ENCODE assay signal across 1 cellular context in the genomic region with DNA sequence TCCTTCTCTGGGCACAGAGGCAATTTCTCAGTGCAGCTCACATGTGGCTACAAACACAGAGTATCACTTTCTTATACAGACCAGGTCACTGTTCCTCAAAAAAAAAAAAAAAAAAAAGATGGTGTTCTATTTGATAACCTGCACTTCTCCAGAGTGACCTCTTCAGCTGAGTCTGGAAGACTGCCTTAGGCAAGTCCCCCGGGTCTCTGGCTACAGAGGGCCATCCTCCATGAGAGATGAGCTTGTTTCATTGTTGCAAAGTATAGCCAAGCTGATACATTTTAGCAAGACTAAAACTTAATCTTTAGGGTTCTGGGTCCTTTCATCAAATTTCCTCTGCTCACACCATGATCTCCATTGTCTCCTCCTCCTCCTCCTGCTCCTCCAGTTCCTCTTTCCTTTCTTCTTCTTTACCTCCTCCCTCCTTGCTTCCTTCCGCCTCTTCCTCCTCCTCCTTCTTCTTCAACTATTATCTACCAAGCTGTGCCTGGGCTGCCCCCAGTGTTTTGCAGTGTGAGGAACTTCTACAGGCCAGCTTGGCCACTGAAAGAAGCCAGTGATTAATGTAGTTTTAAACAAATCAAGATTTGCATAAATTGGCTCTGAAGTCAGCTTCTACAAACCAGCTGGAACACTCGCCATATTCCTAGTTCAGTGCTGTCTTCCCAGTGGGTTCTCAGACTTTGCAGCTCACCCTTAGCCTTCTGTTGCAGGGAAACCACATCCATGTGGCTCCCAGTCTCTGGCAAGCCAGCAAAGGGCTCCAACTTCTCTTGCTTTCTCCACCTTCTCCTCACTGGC.
TF ChIP-seq lines count a peak whose summit lies in the region.

No MANE protein-coding gene starts in this region.

TF ChIP-seq in K562, 482 proteins besides CTCF, POLR2A, EP300 and RAD21 (continued from another document and continues in another):
- no peak for TF ChIP-seq MTA3 (IDR thresholded peaks at IDR 0.05; ENCODE audit: borderline replicate concordance)
- TF ChIP-seq KLF1 (tag; IDR thresholded peaks at IDR 0.05): no peak
- TF ChIP-seq, protein P1, sequence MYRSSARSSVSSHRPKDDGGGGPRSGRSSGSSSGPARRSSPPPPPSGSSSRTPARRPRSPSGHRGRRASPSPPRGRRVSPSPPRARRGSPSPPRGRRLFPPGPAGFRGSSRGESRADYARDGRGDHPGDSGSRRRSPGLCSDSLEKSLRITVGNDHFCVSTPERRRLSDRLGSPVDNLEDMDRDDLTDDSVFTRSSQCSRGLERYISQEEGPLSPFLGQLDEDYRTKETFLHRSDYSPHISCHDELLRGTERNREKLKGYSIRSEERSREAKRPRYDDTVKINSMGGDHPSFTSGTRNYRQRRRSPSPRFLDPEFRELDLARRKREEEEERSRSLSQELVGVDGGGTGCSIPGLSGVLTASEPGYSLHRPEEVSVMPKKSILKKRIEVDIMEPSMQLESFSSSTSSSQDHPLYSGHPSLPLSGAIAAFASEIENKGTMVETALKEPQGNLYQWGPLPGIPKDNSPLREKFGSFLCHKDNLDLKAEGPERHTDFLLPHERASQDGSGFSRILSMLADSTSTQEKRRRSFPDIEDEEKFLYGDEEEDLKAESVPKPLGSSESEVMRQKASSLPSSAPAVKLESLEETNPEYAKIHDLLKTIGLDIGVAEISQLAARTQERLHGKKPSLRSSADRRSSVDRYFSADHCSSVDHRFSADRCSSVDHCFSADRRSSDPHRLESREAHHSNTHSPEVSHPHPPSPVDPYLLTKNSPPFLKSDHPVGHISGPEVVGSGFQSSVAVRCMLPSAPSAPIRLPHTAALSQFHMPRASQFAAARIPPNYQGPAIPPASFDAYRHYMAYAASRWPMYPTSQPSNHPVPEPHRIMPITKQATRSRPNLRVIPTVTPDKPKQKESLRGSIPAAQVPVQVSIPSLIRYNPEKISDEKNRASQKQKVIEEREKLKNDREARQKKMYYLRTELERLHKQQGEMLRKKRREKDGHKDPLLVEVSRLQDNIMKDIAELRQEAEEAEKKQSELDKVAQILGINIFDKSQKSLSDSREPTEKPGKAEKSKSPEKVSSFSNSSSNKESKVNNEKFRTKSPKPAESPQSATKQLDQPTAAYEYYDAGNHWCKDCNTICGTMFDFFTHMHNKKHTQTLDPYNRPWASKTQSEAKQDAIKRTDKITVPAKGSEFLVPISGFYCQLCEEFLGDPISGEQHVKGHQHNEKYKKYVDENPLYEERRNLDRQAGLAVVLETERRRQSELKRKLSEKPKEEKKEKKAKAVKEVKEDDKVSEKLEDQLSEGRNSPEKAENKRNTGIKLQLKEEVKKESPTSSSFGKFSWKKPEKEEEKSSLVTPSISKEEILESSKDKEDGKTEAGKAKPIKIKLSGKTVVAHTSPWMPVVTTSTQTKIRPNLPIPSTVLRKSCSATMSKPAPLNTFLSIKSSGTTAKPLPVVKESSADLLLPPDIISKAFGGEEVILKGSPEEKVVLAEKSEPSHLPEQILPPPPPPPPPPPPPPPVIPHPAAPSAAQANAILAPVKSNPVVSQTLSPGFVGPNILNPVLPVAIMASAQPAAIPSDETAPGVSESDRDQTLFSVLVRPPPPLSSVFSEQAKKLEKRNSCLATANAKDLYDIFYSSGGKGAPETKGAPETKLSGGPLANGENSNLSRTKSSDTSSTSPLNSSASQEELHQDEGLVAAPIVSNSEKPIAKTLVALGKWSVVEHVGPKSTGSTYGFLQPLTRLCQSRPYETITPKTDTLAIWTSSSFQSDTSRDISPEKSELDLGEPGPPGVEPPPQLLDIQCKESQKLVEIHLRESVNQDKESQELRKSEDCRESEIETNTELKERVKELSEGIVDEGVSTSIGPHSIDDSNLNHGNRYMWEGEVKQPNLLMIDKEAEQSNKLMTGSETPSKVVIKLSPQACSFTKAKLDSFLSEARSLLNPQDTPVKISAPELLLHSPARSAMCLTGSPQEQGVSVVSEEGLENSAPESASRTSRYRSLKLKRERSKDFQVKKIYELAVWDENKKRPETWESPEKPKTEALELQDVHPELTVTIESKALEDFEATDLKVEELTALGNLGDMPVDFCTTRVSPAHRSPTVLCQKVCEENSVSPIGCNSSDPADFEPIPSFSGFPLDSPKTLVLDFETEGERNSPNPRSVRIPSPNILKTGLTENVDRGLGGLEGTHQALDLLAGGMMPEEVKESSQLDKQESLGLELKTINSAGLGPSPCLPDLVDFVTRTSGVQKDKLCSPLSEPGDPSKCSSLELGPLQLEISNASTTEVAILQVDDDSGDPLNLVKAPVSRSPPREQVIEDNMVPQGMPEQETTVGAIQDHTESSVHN (IDR thresholded peaks at IDR 0.05; ENCODE audit: borderline replicate concordance in 1 of 2, low read depth in 1 of 2): no peak
- TF ChIP-seq HNRNPLL (IDR thresholded peaks at IDR 0.05; ENCODE audit: low read depth, low read length, poor library complexity, severe bottlenecking): no peak
- TF ChIP-seq PTRF (tag; IDR thresholded peaks at IDR 0.05): no peak
- TF ChIP-seq PRPF4 (IDR thresholded peaks at IDR 0.05; ENCODE audit: insufficient read depth, low read depth, low read length, poor library complexity, severe bottlenecking): no peak
- TF ChIP-seq, protein P2, sequence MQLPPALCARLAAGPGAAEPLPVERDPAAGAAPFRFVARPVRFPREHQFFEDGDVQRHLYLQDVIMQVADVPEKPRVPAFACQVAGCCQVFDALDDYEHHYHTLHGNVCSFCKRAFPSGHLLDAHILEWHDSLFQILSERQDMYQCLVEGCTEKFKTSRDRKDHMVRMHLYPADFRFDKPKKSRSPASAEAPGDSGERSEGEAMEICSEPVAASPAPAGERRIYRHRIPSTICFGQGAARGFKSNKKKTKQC (CRISPR knock-in tag; IDR thresholded peaks at IDR 0.05): no peak
- TF ChIP-seq ZNF507 (tag; conservative IDR thresholded peaks at IDR 0.05): no peak
- TF ChIP-seq CHCHD3 (CRISPR knock-in tag; IDR thresholded peaks at IDR 0.05): no peak
- no peak for TF ChIP-seq CREM (IDR thresholded peaks at IDR 0.05; ENCODE audit: low read depth)
- no peak for TF ChIP-seq ARID2 (IDR thresholded peaks at IDR 0.05)
- no peak for TF ChIP-seq ZC3H11A (IDR thresholded peaks at IDR 0.05; ENCODE audit: low read depth, low read length)
- TF ChIP-seq SMAD4 (CRISPR knock-in tag; conservative IDR thresholded peaks at IDR 0.05): peak; percentile 33; the same call in 1 of the 2 replicates
- TF ChIP-seq, protein P3, sequence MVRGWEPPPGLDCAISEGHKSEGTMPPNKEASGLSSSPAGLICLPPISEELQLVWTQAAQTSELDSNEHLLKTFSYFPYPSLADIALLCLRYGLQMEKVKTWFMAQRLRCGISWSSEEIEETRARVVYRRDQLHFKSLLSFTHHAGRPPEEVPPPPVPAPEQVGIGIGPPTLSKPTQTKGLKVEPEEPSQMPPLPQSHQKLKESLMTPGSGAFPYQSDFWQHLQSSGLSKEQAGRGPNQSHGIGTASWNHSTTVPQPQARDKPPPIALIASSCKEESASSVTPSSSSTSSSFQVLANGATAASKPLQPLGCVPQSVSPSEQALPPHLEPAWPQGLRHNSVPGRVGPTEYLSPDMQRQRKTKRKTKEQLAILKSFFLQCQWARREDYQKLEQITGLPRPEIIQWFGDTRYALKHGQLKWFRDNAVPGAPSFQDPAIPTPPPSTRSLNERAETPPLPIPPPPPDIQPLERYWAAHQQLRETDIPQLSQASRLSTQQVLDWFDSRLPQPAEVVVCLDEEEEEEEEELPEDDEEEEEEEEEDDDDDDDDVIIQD (CRISPR knock-in tag; IDR thresholded peaks at IDR 0.05): no peak
- TF ChIP-seq TCFL5 (CRISPR knock-in tag; conservative IDR thresholded peaks at IDR 0.05): no peak
- TF ChIP-seq ZKSCAN8 (CRISPR knock-in tag; IDR thresholded peaks at IDR 0.05): no peak
- no peak for TF ChIP-seq JUNB (CRISPR knock-in tag; conservative IDR thresholded peaks at IDR 0.05)
- no peak for TF ChIP-seq CBX8 (IDR thresholded peaks at IDR 0.05; ENCODE audit: borderline replicate concordance, extremely low read depth, low read depth, low read length, poor library complexity, severe bottlenecking)
- no peak for TF ChIP-seq MXI1 (IDR thresholded peaks at IDR 0.05; ENCODE audit: low read depth, low read length)
- TF ChIP-seq DPF2 (IDR thresholded peaks at IDR 0.05): peak; percentile 45; the same call in 1 of the 2 replicates
- no peak for TF ChIP-seq ZBTB17 (CRISPR knock-in tag; IDR thresholded peaks at IDR 0.05)
- no peak for TF ChIP-seq NFYB (IDR thresholded peaks at IDR 0.05; ENCODE audit: extremely low read depth, insufficient read length)
- TF ChIP-seq, protein P4, sequence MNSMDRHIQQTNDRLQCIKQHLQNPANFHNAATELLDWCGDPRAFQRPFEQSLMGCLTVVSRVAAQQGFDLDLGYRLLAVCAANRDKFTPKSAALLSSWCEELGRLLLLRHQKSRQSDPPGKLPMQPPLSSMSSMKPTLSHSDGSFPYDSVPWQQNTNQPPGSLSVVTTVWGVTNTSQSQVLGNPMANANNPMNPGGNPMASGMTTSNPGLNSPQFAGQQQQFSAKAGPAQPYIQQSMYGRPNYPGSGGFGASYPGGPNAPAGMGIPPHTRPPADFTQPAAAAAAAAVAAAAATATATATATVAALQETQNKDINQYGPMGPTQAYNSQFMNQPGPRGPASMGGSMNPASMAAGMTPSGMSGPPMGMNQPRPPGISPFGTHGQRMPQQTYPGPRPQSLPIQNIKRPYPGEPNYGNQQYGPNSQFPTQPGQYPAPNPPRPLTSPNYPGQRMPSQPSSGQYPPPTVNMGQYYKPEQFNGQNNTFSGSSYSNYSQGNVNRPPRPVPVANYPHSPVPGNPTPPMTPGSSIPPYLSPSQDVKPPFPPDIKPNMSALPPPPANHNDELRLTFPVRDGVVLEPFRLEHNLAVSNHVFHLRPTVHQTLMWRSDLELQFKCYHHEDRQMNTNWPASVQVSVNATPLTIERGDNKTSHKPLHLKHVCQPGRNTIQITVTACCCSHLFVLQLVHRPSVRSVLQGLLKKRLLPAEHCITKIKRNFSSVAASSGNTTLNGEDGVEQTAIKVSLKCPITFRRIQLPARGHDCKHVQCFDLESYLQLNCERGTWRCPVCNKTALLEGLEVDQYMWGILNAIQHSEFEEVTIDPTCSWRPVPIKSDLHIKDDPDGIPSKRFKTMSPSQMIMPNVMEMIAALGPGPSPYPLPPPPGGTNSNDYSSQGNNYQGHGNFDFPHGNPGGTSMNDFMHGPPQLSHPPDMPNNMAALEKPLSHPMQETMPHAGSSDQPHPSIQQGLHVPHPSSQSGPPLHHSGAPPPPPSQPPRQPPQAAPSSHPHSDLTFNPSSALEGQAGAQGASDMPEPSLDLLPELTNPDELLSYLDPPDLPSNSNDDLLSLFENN (IDR thresholded peaks at IDR 0.05; ENCODE audit: low read depth in 2 of 2, low read length in 2 of 2): no peak
- TF ChIP-seq PPARD (CRISPR knock-in tag; IDR thresholded peaks at IDR 0.05): no peak
- no peak for TF ChIP-seq STAG1 (CRISPR knock-in tag; IDR thresholded peaks at IDR 0.05; ENCODE audit: borderline replicate concordance)
- 0 out of 2 replicates have a peak, but pooled peaks have one; percentile 69 for TF ChIP-seq SMARCA4 (IDR thresholded peaks at IDR 0.05)
- TF ChIP-seq RBM17 (IDR thresholded peaks at IDR 0.05; ENCODE audit: borderline replicate concordance, low read depth, low read length): no peak
- no peak for TF ChIP-seq NR2F6 (CRISPR knock-in tag; IDR thresholded peaks at IDR 0.05)
- TF ChIP-seq, protein P5, sequence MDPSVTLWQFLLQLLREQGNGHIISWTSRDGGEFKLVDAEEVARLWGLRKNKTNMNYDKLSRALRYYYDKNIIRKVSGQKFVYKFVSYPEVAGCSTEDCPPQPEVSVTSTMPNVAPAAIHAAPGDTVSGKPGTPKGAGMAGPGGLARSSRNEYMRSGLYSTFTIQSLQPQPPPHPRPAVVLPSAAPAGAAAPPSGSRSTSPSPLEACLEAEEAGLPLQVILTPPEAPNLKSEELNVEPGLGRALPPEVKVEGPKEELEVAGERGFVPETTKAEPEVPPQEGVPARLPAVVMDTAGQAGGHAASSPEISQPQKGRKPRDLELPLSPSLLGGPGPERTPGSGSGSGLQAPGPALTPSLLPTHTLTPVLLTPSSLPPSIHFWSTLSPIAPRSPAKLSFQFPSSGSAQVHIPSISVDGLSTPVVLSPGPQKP (CRISPR knock-in tag; IDR thresholded peaks at IDR 0.05): no peak
- no peak for TF ChIP-seq BMI1 (IDR thresholded peaks at IDR 0.05; ENCODE audit: low read length)
- TF ChIP-seq ILK (tag; IDR thresholded peaks at IDR 0.05; ENCODE audit: borderline replicate concordance, low read depth): no peak
- no peak for TF ChIP-seq CHD4 (IDR thresholded peaks at IDR 0.05; ENCODE audit: insufficient read depth, insufficient replicate concordance, low read depth, low read length, poor library complexity, severe bottlenecking)
- 0 out of 4 replicates have a peak, but pooled peaks of 1 of the 2 experiments have one; percentile 22 for TF ChIP-seq MAZ (CRISPR knock-in tag; conservative IDR thresholded peaks at IDR 0.05 in 1 of 2, IDR thresholded peaks at IDR 0.05 in 1 of 2)
- no peak for TF ChIP-seq HDAC6 (IDR thresholded peaks at IDR 0.05; ENCODE audit: low read depth, low read length)
- TF ChIP-seq IFI16 (CRISPR knock-in tag; IDR thresholded peaks at IDR 0.05): peak; percentile 65
- TF ChIP-seq, protein P6, sequence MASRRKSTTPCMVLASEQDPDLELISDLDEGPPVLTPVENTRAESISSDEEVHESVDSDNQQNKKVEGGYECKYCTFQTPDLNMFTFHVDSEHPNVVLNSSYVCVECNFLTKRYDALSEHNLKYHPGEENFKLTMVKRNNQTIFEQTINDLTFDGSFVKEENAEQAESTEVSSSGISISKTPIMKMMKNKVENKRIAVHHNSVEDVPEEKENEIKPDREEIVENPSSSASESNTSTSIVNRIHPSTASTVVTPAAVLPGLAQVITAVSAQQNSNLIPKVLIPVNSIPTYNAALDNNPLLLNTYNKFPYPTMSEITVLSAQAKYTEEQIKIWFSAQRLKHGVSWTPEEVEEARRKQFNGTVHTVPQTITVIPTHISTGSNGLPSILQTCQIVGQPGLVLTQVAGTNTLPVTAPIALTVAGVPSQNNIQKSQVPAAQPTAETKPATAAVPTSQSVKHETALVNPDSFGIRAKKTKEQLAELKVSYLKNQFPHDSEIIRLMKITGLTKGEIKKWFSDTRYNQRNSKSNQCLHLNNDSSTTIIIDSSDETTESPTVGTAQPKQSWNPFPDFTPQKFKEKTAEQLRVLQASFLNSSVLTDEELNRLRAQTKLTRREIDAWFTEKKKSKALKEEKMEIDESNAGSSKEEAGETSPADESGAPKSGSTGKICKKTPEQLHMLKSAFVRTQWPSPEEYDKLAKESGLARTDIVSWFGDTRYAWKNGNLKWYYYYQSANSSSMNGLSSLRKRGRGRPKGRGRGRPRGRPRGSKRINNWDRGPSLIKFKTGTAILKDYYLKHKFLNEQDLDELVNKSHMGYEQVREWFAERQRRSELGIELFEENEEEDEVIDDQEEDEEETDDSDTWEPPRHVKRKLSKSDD (conservative IDR thresholded peaks at IDR 0.05; ENCODE audit: low read length): no peak
- TF ChIP-seq, protein P7, sequence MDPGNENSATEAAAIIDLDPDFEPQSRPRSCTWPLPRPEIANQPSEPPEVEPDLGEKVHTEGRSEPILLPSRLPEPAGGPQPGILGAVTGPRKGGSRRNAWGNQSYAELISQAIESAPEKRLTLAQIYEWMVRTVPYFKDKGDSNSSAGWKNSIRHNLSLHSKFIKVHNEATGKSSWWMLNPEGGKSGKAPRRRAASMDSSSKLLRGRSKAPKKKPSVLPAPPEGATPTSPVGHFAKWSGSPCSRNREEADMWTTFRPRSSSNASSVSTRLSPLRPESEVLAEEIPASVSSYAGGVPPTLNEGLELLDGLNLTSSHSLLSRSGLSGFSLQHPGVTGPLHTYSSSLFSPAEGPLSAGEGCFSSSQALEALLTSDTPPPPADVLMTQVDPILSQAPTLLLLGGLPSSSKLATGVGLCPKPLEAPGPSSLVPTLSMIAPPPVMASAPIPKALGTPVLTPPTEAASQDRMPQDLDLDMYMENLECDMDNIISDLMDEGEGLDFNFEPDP (CRISPR knock-in tag; IDR thresholded peaks at IDR 0.05): no peak
- peak; percentile 58 for TF ChIP-seq TOE1 (IDR thresholded peaks at IDR 0.05; ENCODE audit: borderline replicate concordance)
- no peak for TF ChIP-seq TOE1 (CRISPR knock-in tag; IDR thresholded peaks at IDR 0.05; ENCODE audit: borderline replicate concordance, low read depth)
- no peak for TF ChIP-seq POLR3A (IDR thresholded peaks at IDR 0.05; ENCODE audit: borderline replicate concordance, extremely low read depth, insufficient read depth, insufficient read length)
- no peak for TF ChIP-seq ZNF778 (CRISPR knock-in tag; IDR thresholded peaks at IDR 0.05)
